8 cellular contexts compared by ENCODE assay signal in the genomic region with DNA sequence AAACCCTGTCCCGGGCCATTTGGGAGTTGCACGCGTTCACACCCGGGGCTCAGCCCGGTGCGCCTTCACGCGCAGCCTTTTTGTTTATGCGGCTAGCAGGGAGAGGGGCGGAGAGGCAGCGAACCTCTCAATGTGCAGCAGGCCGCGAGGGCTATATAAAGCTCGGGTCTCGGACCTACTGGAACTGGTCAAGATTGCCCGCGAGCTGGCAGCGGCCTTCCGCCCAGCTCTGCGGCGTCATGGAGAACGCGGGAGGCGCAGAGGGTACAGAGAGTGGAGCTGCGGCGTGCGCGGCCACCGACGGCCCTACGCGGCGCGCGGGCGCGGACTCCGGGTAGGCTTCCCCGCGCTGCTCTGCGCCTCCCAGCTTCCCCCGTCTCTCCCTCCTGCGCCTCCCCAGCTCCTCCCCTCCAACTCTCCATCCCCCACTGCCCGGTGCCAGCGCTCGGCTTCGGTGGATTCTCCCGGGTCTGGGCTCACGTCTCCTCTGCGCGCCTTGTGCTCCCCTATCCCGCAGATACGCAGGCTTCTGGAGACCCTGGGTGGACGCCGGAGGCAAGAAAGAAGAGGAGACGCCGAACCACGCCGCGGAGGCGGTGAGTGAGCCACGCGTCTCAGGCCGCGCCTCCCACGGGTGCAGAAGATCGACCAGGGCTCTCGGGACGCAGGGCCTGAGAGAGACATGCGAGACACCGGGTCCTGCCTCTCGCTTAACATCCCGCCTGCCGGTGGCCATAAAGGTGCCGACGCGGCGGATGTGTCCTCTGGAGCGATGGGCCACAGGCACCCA.
DNase-seq lines count a peak whose midpoint lies in the region; ATAC-seq and TF ChIP-seq lines count a peak whose summit lies in the region.

A gene with protein sequence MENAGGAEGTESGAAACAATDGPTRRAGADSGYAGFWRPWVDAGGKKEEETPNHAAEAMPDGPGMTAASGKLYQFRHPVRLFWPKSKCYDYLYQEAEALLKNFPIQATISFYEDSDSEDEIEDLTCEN (plus strand): TSS at position 183 of the 790 bp plus-strand sequence. CDS start 57 bp downstream, at position 240.

- H3K4me3 ChIP-seq in HFF-Myc (replicated peaks; ENCODE audit: low read depth, low read length) (peak within 1 kb of the TSS; percentile 38), skin epidermis (peak within 1 kb of the TSS; percentile 14 to 35 (median 24))

- no peak for TF ChIP-seq CTCF in HFF-Myc (IDR thresholded peaks at IDR 0.05; ENCODE audit: low read depth, low read length, missing control alignments)

- H3K27ac ChIP-seq in caudate nucleus (ENCODE audit: low read depth, low read length) (peak within 1 kb of the TSS; percentile 69), skin epidermis (no peak within 1 kb of the TSS)

- peak; percentile 52 for DNase-seq in ELF-1 (ENCODE audit: low read depth, low spot score)
- DNase-seq in HFF-Myc (ENCODE audit: extremely low read depth, low read depth), result no peak
- DNase-seq in NCI-H748 (lab: John Stamatoyannopoulos, UW; ENCODE audit: unreplicated experiment), result peak; percentile 87
- peak in 59 of 61 donors; percentile 8 to 86 (median 71) for DNase-seq in caudate nucleus (lab: John Stamatoyannopoulos, UW)
- peak; percentile 68 for DNase-seq in islet precursor cell

- ATAC-seq in HG03097 (IDR thresholded peaks at IDR 0.05; ENCODE audit: low FRiP score, unreplicated experiment), result no peak
- no peak for ATAC-seq in HG03139 (IDR thresholded peaks at IDR 0.05; ENCODE audit: unreplicated experiment)
